In genomic region chr4:25466966-25467697, GRCh38 we compare ENCODE assay signal across 18 cellular contexts.
DNase-seq lines count a peak whose midpoint lies in the region; ATAC-seq and TF ChIP-seq lines count a peak whose summit lies in the region.
"Had no signal": no experiment of that assay in that cellular context is flagged by ENCODE, and none has a peak within 500 bp of the region (broad histone marks: within the 10 kb centered on the region; RNA-seq: fewer than 3 reads in every experiment).

No MANE protein-coding gene starts in this region.

- H3K36me3 ChIP-seq in H7 (replicated peaks; ENCODE audit: control insufficient read depth, insufficient read depth, low read length) (no peaks in the 10 kb centered on the region), gastroesophageal sphincter (no peaks in the 10 kb centered on the region)

- no peak overlapping the region for H3K27ac ChIP-seq in gastroesophageal sphincter

- DNase-seq in EL (peak; percentile 7), cardiac fibroblast (ENCODE audit: low read depth in 2 of 2) (peak; percentile 23 to 50), fibroblast of the aortic adventitia (ENCODE audit: low read depth) (peak; percentile 70), skeletal muscle cell (ENCODE audit: low read depth) (peak; percentile 25), H7 (no peak)
- DNase-seq: CD4-positive, alpha-beta memory T cell; DMS153; KBM-7; MV-4-11; NCI-H1694 treated with DMSO at 0.1 percent for 48 hours; NCI-H748 treated with DMSO at 0.1 percent for 48 hours; SHP77 had no signal

- ATAC-seq in activated T-helper 17 cell treated with anti-CD3 and anti-CD28 coated beads, Interleukin-2, amount 50 U/mL, for 72 hours (replicated peaks): no peak
- ATAC-seq in HG02588 (IDR thresholded peaks at IDR 0.05; ENCODE audit: unreplicated experiment): no peak
- ATAC-seq in gastroesophageal sphincter: no peak
- ATAC-seq: GM12878, GM23338, HCT116 had no signal

- H3K4me3 ChIP-seq in cardiac fibroblast (replicated peaks in 1 of 2; ENCODE audit: low read depth in 2 of 2, low read length in 2 of 2): no peak overlapping the region
- no peak overlapping the region for H3K4me3 ChIP-seq in fibroblast of the aortic adventitia (ENCODE audit: low read depth, low read length)
- H3K4me3 ChIP-seq in skeletal muscle cell (ENCODE audit: low read depth, low read length): no peak overlapping the region
- H3K4me3 ChIP-seq in H7 (ENCODE audit: insufficient read depth, low read depth, low read length): no peak overlapping the region
- H3K4me3 ChIP-seq in gastroesophageal sphincter: no peak overlapping the region
- H3K4me3 ChIP-seq: GM12878, GM23338 had no signal

- H3K4me1 Mint-ChIP-seq in activated T-helper 17 cell treated with anti-CD3 and anti-CD28 coated beads, Interleukin-2, amount 50 U/mL, for 72 hours: no peaks in the 10 kb centered on the region
- H3K4me1 Mint-ChIP-seq: CD4-positive, alpha-beta memory T cell; GM23338 had no signal

- H3K9me3 ChIP-seq in gastroesophageal sphincter: peaks cover 0 to 9% (median 0%) of the 10 kb centered on the region in 3 donors

- H3K4me3 Mint-ChIP-seq in activated T-helper 17 cell treated with anti-CD3 and anti-CD28 coated beads, Interleukin-2, amount 50 U/mL, for 72 hours: no peak overlapping the region
- H3K4me3 Mint-ChIP-seq: CD4-positive, alpha-beta memory T cell; GM23338 had no signal

- TF ChIP-seq POLR2A in gastroesophageal sphincter (IDR thresholded peaks at IDR 0.05): no peak

- H3K36me3 Mint-ChIP-seq in activated T-helper 17 cell treated with anti-CD3 and anti-CD28 coated beads, Interleukin-2, amount 50 U/mL, for 72 hours (ENCODE audit: low read depth): no peaks in the 10 kb centered on the region

- no peaks in the 10 kb centered on the region for H3K27me3 Mint-ChIP-seq in activated T-helper 17 cell treated with anti-CD3 and anti-CD28 coated beads, Interleukin-2, amount 50 U/mL, for 72 hours
- H3K27me3 Mint-ChIP-seq: CD4-positive, alpha-beta memory T cell had no signal

- H3K27ac Mint-ChIP-seq in activated T-helper 17 cell treated with anti-CD3 and anti-CD28 coated beads, Interleukin-2, amount 50 U/mL, for 72 hours: no peak overlapping the region
- H3K27ac Mint-ChIP-seq: CD4-positive, alpha-beta memory T cell; GM23338 had no signal

- peaks cover 4% of the 10 kb centered on the region for H3K9me3 Mint-ChIP-seq in activated T-helper 17 cell treated with anti-CD3 and anti-CD28 coated beads, Interleukin-2, amount 50 U/mL, for 72 hours
- H3K9me3 Mint-ChIP-seq: GM23338 had no signal

- no peaks in the 10 kb centered on the region for H3K4me1 ChIP-seq in gastroesophageal sphincter

- TF ChIP-seq CTCF in cardiac fibroblast (IDR thresholded peaks at IDR 0.05; ENCODE audit: low read depth, low read length): no peak
- no peak for TF ChIP-seq CTCF in fibroblast of the aortic adventitia (IDR thresholded peaks at IDR 0.05; ENCODE audit: insufficient read depth, low read length)
- no peak for TF ChIP-seq CTCF in gastroesophageal sphincter (IDR thresholded peaks at IDR 0.05)

- no peak for TF ChIP-seq EP300 in gastroesophageal sphincter (IDR thresholded peaks at IDR 0.05)

- 58 to 70% methylated on average over 6 to 10 of the region's 11 CpGs for WGBS in gastroesophageal sphincter (ENCODE audit: low coverage in 1 of 2), 2 donors

- H3K27me3 ChIP-seq in H7 (ENCODE audit: control insufficient read depth, insufficient read depth, low read length) (no peaks in the 10 kb centered on the region), gastroesophageal sphincter (no peaks in the 10 kb centered on the region)
